ENCODE assay signal across 9 cellular contexts in genomic region chr5:112862085-112862484, GRCh38. TPM values are rescaled to one million over a fixed set of nuclear protein-coding genes. Genes with fewer than 3 reads are reported as not detected.
DNase-seq lines count a peak whose midpoint lies in the region; FAIRE-seq and TF ChIP-seq lines count a peak whose summit lies in the region.
"Had no signal": no experiment of that assay in that cellular context is flagged by ENCODE, and none has a peak within 500 bp of the region (broad histone marks: within the 10 kb centered on the region; RNA-seq: fewer than 3 reads in every experiment).

No MANE protein-coding gene starts in this region.

- FAIRE-seq in endothelial cell of umbilical vein (lab: Jason Lieb, UNC), result no peak
- FAIRE-seq: HTR-8/SVneo had no signal

- H3K27me3 ChIP-seq in endothelial cell of umbilical vein (ENCODE audit: control insufficient read depth in 2 of 2, insufficient read depth in 2 of 2, low read length in 2 of 2) (no peaks in the 10 kb centered on the region), parathyroid adenoma (ENCODE audit: control insufficient read depth, insufficient read depth, low read length) (no peaks in the 10 kb centered on the region)

- POLR2A ChIA-PET in OCI-LY7 (lab: Charles Lee) (interaction anchor here (0.5 to 2.0 kb wide), 3 partner anchors 23 to 117 kb away, joined by 3 to 9 read pairs (median 6); no protein-coding TSS in a partner anchor), endothelial cell of umbilical vein (lab: Charles Lee) (no interaction called here)

- TF ChIP-seq POLR2A in endothelial cell of umbilical vein (IDR thresholded peaks at IDR 0.05; ENCODE audit: low read depth, low read length), result no peak

- H3K9ac ChIP-seq in endothelial cell of umbilical vein (replicated peaks; ENCODE audit: extremely low read depth, insufficient read depth, low read length) (peak overlapping the region; percentile 99), parathyroid adenoma (no peak overlapping the region)

- H3K9me3 ChIP-seq in OCI-LY7 (ENCODE audit: low read length), result no peaks in the 10 kb centered on the region
- no peaks in the 10 kb centered on the region for H3K9me3 ChIP-seq in endothelial cell of umbilical vein (replicated peaks; ENCODE audit: control insufficient read depth, insufficient read depth, low read length)
- no peaks in the 10 kb centered on the region for H3K9me3 ChIP-seq in parathyroid adenoma (ENCODE audit: control insufficient read depth, low read length)

- H3K36me3 ChIP-seq in OCI-LY7 (ENCODE audit: insufficient read depth, low read length), result peaks cover 48% of the 10 kb centered on the region
- H3K36me3 ChIP-seq in endothelial cell of umbilical vein (ENCODE audit: control insufficient read depth in 2 of 2, extremely low read depth in 1 of 2, insufficient read depth in 2 of 2, low read length in 2 of 2), result peaks cover 13 to 21% of the 10 kb centered on the region in 2 experiments
- H3K36me3 ChIP-seq in parathyroid adenoma (ENCODE audit: control insufficient read depth, insufficient read depth, low read length), result no peaks in the 10 kb centered on the region

- CTCF ChIA-PET in OCI-LY7 (lab: Charles Lee; ENCODE audit: unreplicated experiment), result interaction anchor here (1.4 kb wide), 1 partner anchor 61 kb away, joined by 3 read pairs; no protein-coding TSS in a partner anchor
- CTCF ChIA-PET in endothelial cell of umbilical vein (lab: Charles Lee), result no interaction called here

- dilution Hi-C loops in endothelial cell of umbilical vein (cut with MboI; ENCODE audit: extremely low pct_ligation_motif_present, low sequenced_read_pairs), result no loop called here

- intact Hi-C loops in OCI-LY7 (cut with micrococcal nuclease; ENCODE audit: unreplicated experiment) (loop anchor here (5.0 to 10.0 kb wide), 3 partner anchors 45 to 697 kb away; no protein-coding TSS in a partner anchor), endothelial cell of umbilical vein (cut with micrococcal nuclease) (loop anchor here (2.0 to 5.0 kb wide), 2 partner anchors 15 to 170 kb away; no protein-coding TSS in a partner anchor)

- H4K20me1 ChIP-seq in OCI-LY7 (ENCODE audit: insufficient read depth, low read length) (peaks cover 12% of the 10 kb centered on the region; the same call in 1 of the 2 replicates), endothelial cell of umbilical vein (replicated peaks; ENCODE audit: control insufficient read depth, extremely low read depth, insufficient read depth, low read length) (no peaks in the 10 kb centered on the region)

- H3K79me2 ChIP-seq in OCI-LY7 (ENCODE audit: insufficient read depth, low read depth, low read length) (peaks cover 35% of the 10 kb centered on the region), endothelial cell of umbilical vein (ENCODE audit: control insufficient read depth, insufficient read depth, low read length) (peaks cover 36% of the 10 kb centered on the region), parathyroid adenoma (peaks cover 11% of the 10 kb centered on the region)

- H2AFZ ChIP-seq in OCI-LY7 (ENCODE audit: low read length) (no peak overlapping the region), endothelial cell of umbilical vein (ENCODE audit: low read depth, low read length) (no peak overlapping the region), parathyroid adenoma (no peak overlapping the region)

- H3K4me1 ChIP-seq in OCI-LY7 (ENCODE audit: insufficient read depth, low read length, poor library complexity, severe bottlenecking) (peaks cover 30% of the 10 kb centered on the region), endothelial cell of umbilical vein (ENCODE audit: control insufficient read depth, extremely low read depth, insufficient read depth, low read length) (peaks cover 18% of the 10 kb centered on the region), parathyroid adenoma (peaks cover 3% of the 10 kb centered on the region)

- H3K4me3 ChIP-seq in OCI-LY7 (ENCODE audit: low read depth, low read length, poor library complexity, severe bottlenecking) (peak overlapping the region; percentile 76), endothelial cell of umbilical vein (replicated peaks in 1 of 3; ENCODE audit: insufficient read depth in 1 of 3, low read depth in 1 of 3, low read length in 3 of 3) (peak overlapping the region; percentile 63 to 98 (median 97)), parathyroid adenoma (ENCODE audit: low read depth, low read length) (peak overlapping the region; percentile 72)

- peak; percentile 52 for DNase-seq in ELF-1 (ENCODE audit: low read depth, low spot score)
- no peak for DNase-seq in OCI-LY7 (ENCODE audit: low spot score)
- peak; percentile 7 for DNase-seq in endothelial cell of umbilical vein (ENCODE audit: low read depth, low spot score)
- DNase-seq in ureter (ENCODE audit: low spot score), result no peak
- no peak for DNase-seq in NCI-H1436 treated with DMSO at 0.1 percent for 48 hours (lab: John Stamatoyannopoulos, UW)
- DNase-seq in nucleus accumbens (lab: John Stamatoyannopoulos, UW), result no peak
- DNase-seq in DMS153 (lab: John Stamatoyannopoulos, UW), result no peak

- TF ChIP-seq CTCF in OCI-LY7 (conservative IDR thresholded peaks at IDR 0.05; ENCODE audit: low read length), result no peak
- no peak for TF ChIP-seq CTCF in endothelial cell of umbilical vein (IDR thresholded peaks at IDR 0.05; ENCODE audit: extremely low read depth in 1 of 2, insufficient read depth in 1 of 2, low read depth in 1 of 2, low read length in 2 of 2)
- no peak for TF ChIP-seq CTCF in parathyroid adenoma (IDR thresholded peaks at IDR 0.05)

- no peak overlapping the region for H3K27ac ChIP-seq in OCI-LY7 (ENCODE audit: low read depth, low read length, poor library complexity, severe bottlenecking)
- peak overlapping the region; percentile 81 for H3K27ac ChIP-seq in endothelial cell of umbilical vein (ENCODE audit: insufficient read depth, low read depth, low read length)
- H3K27ac ChIP-seq in parathyroid adenoma, result no peak overlapping the region

- H3K9me2 ChIP-seq in OCI-LY7 (ENCODE audit: insufficient read depth, low read length), result no peaks in the 10 kb centered on the region

- peak overlapping the region; percentile 76 for H3K4me2 ChIP-seq in OCI-LY7 (ENCODE audit: low read length)
- peak overlapping the region; percentile 93 for H3K4me2 ChIP-seq in endothelial cell of umbilical vein (ENCODE audit: insufficient read depth, low read length)
- H3K4me2 ChIP-seq in parathyroid adenoma (ENCODE audit: low read length), result peak overlapping the region; percentile 80

- no TSS peak for BruUV-seq in OCI-LY7 (replicated peaks; lab: Mats Ljungman, UMichigan)
- no TSS peak for BruUV-seq in endothelial cell of umbilical vein (replicated peaks; lab: Mats Ljungman, UMichigan)

- H3K9me1 ChIP-seq in endothelial cell of umbilical vein (replicated peaks; ENCODE audit: control insufficient read depth, extremely low read depth, insufficient read depth, low read length), result no peaks in the 10 kb centered on the region

TF ChIP-seq in endothelial cell of umbilical vein, 7 proteins besides CTCF, POLR2A, EP300 and RAD21:
- TF ChIP-seq MYC (IDR thresholded peaks at IDR 0.05; ENCODE audit: low read depth, low read length), result no peak
- TF ChIP-seq JUN (IDR thresholded peaks at IDR 0.05; ENCODE audit: borderline replicate concordance, insufficient read depth, insufficient read length, low read depth), result no peak
- TF ChIP-seq EZH2 (IDR thresholded peaks at IDR 0.05; ENCODE audit: borderline replicate concordance, low read depth, low read length, severe bottlenecking), result no peak

RNA-seq across cellular contexts. Expression of gene SRP19, which starts 1.0 kb away (rescaled TPM):
- total RNA-seq in OCI-LY7 (2014; rRNA removed; shearing (Covaris generic)), result 32.9 and 48.1 TPM in 2 replicates
- total RNA-seq in OCI-LY7 (2022) (64.7 and 68.3 TPM in 2 replicates), endothelial cell of umbilical vein (69.2 and 69.4 TPM in 2 replicates), ureter (33.7 TPM)
- polyA plus RNA-seq in endothelial cell of umbilical vein, result 18.4 and 28.6 TPM in 2 replicates
- 66.4 and 82.3 TPM in 2 replicates for polyA plus RNA-seq in endothelial cell of umbilical vein (2011; cell fraction: cytosol; rRNA removed)
- polyA plus RNA-seq in endothelial cell of umbilical vein (2011; cell fraction: nucleus; rRNA removed), result 38.5 and 60.9 TPM in 2 replicates
- 90.7 and 137 TPM in 2 replicates for polyA plus RNA-seq in endothelial cell of umbilical vein (2012)
- 9.5 and 14.9 TPM in 2 replicates for polyA minus RNA-seq in endothelial cell of umbilical vein
- 19.0 TPM for polyA minus RNA-seq in endothelial cell of umbilical vein (2011; cell fraction: cytosol; rRNA and poly(A)+ RNA removed)
- polyA minus RNA-seq in endothelial cell of umbilical vein (2011; cell fraction: nucleus; rRNA and poly(A)+ RNA removed), result 11.5 and 17.0 TPM in 2 replicates

RNA-seq across cellular contexts. Expression of gene REEP5, which starts 59.9 kb away (rescaled TPM):
- total RNA-seq in OCI-LY7 (2014; rRNA removed; shearing (Covaris generic)), result 20.9 and 25.5 TPM in 2 replicates
- total RNA-seq in OCI-LY7 (2022) (29.5 and 32.0 TPM in 2 replicates), endothelial cell of umbilical vein (84.5 and 98.0 TPM in 2 replicates), ureter (110 TPM)
- polyA plus RNA-seq in endothelial cell of umbilical vein, result 163 and 185 TPM in 2 replicates
- polyA plus RNA-seq in endothelial cell of umbilical vein (2011; cell fraction: cytosol; rRNA removed), result 98.1 and 119 TPM in 2 replicates
- 38.4 and 47.6 TPM in 2 replicates for polyA plus RNA-seq in endothelial cell of umbilical vein (2011; cell fraction: nucleus; rRNA removed)
- 71.6 and 77.4 TPM in 2 replicates for polyA plus RNA-seq in endothelial cell of umbilical vein (2012)
- polyA minus RNA-seq in endothelial cell of umbilical vein, result 452 and 453 TPM in 2 replicates
- polyA minus RNA-seq in endothelial cell of umbilical vein (2011; cell fraction: cytosol; rRNA and poly(A)+ RNA removed), result 79.0 TPM
- polyA minus RNA-seq in endothelial cell of umbilical vein (2011; cell fraction: nucleus; rRNA and poly(A)+ RNA removed), result 42.1 and 49.0 TPM in 2 replicates

Comparison
In these comparisons a context has a peak if more than half of its experiments do, and no peak if none do; other contexts are left out.
1. DNase-seq: peak in ELF-1 (single experiment) and endothelial cell of umbilical vein (single experiment); none in OCI-LY7 (single experiment), ureter (single experiment), NCI-H1436 treated with DMSO at 0.1 percent for 48 hours (single experiment), nucleus accumbens (0 of 56) and DMS153 (single experiment).
2. Peak in every context shown above with its lines, with median percentiles within 50 percentile points of each other: H3K4me2 ChIP-seq and H3K4me3 ChIP-seq.